In the genomic region with DNA sequence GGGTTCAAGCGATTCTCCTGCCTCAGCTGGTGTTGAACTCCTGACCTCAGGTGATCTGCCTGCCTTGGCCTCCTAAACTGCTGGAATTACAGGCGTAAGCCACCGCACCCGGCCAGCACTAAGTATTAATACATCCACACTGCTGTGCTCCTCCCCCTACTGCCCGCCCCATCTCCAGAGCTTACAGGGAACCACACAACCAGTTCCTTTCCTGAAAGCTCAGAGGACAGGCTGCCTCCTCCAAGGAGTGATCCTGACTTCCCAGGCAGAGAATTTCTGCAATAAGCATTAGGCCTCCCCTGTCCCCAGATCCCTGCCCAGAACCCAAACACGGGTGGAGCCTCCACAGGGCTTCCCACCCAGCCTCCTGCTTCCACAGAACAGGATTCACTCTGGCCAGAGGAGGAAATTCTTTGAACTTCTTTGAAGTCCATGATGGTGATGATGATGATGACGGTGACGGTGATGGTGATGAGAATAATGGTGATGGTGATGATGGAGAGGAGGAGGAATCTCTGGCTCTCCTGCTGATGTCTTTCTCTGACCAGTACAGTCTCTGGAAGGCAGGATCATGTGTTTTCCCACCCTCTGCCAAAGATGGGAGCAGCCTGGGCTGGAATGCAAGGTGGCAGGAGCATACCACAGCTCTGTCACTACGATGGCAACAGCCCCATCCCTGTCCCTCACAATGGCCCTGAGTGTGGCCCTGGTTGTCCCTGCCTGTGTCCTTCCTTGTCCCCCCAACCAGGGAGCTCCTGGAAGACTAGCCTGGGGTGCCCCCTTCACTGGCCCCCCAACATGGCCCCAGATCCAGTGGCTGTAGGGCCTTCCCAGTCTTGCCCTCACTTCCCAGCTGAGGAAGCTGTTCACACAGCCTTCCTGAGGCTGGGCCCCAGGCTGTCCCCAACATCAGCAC, we compare ENCODE assay signal across 1 cellular context.
A peak's percentile ranks its signal among the peaks of the same experiment; 100 is the strongest.
TF ChIP-seq lines count a peak whose summit lies in the region.

No MANE protein-coding gene starts in this region.

TF ChIP-seq in WTC11, 78 proteins besides CTCF, POLR2A, EP300 and RAD21 (continued from another document):
- TF ChIP-seq, protein P1, sequence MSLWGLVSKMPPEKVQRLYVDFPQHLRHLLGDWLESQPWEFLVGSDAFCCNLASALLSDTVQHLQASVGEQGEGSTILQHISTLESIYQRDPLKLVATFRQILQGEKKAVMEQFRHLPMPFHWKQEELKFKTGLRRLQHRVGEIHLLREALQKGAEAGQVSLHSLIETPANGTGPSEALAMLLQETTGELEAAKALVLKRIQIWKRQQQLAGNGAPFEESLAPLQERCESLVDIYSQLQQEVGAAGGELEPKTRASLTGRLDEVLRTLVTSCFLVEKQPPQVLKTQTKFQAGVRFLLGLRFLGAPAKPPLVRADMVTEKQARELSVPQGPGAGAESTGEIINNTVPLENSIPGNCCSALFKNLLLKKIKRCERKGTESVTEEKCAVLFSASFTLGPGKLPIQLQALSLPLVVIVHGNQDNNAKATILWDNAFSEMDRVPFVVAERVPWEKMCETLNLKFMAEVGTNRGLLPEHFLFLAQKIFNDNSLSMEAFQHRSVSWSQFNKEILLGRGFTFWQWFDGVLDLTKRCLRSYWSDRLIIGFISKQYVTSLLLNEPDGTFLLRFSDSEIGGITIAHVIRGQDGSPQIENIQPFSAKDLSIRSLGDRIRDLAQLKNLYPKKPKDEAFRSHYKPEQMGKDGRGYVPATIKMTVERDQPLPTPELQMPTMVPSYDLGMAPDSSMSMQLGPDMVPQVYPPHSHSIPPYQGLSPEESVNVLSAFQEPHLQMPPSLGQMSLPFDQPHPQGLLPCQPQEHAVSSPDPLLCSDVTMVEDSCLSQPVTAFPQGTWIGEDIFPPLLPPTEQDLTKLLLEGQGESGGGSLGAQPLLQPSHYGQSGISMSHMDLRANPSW (CRISPR knock-in tag; conservative IDR thresholded peaks at IDR 0.05; ENCODE audit: low read depth), result no peak
- no peak for TF ChIP-seq SOX15 (CRISPR knock-in tag; IDR thresholded peaks at IDR 0.05)
- TF ChIP-seq ZNF671 (CRISPR knock-in tag; IDR thresholded peaks at IDR 0.05), result peak; percentile 73; the same call in 1 of the 2 replicates
- TF ChIP-seq NR1H2 (CRISPR knock-in tag; IDR thresholded peaks at IDR 0.05), result 0 out of 2 replicates have a peak, but pooled peaks have one; percentile 47
- TF ChIP-seq ZNF138 (CRISPR knock-in tag; conservative IDR thresholded peaks at IDR 0.05), result peak; percentile 72; the same call in 1 of the 2 replicates
- TF ChIP-seq, protein P2, sequence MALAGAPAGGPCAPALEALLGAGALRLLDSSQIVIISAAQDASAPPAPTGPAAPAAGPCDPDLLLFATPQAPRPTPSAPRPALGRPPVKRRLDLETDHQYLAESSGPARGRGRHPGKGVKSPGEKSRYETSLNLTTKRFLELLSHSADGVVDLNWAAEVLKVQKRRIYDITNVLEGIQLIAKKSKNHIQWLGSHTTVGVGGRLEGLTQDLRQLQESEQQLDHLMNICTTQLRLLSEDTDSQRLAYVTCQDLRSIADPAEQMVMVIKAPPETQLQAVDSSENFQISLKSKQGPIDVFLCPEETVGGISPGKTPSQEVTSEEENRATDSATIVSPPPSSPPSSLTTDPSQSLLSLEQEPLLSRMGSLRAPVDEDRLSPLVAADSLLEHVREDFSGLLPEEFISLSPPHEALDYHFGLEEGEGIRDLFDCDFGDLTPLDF (CRISPR knock-in tag; IDR thresholded peaks at IDR 0.05), result 0 out of 2 replicates have a peak, but pooled peaks have one; percentile 35
- no peak for TF ChIP-seq SMAD4 (CRISPR knock-in tag; IDR thresholded peaks at IDR 0.05)
- TF ChIP-seq, protein P3, sequence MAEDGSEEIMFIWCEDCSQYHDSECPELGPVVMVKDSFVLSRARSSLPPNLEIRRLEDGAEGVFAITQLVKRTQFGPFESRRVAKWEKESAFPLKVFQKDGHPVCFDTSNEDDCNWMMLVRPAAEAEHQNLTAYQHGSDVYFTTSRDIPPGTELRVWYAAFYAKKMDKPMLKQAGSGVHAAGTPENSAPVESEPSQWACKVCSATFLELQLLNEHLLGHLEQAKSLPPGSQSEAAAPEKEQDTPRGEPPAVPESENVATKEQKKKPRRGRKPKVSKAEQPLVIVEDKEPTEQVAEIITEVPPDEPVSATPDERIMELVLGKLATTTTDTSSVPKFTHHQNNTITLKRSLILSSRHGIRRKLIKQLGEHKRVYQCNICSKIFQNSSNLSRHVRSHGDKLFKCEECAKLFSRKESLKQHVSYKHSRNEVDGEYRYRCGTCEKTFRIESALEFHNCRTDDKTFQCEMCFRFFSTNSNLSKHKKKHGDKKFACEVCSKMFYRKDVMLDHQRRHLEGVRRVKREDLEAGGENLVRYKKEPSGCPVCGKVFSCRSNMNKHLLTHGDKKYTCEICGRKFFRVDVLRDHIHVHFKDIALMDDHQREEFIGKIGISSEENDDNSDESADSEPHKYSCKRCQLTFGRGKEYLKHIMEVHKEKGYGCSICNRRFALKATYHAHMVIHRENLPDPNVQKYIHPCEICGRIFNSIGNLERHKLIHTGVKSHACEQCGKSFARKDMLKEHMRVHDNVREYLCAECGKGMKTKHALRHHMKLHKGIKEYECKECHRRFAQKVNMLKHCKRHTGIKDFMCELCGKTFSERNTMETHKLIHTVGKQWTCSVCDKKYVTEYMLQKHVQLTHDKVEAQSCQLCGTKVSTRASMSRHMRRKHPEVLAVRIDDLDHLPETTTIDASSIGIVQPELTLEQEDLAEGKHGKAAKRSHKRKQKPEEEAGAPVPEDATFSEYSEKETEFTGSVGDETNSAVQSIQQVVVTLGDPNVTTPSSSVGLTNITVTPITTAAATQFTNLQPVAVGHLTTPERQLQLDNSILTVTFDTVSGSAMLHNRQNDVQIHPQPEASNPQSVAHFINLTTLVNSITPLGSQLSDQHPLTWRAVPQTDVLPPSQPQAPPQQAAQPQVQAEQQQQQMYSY (CRISPR knock-in tag; IDR thresholded peaks at IDR 0.05), result peak; percentile 64
- TF ChIP-seq PRRX2 (CRISPR knock-in tag; IDR thresholded peaks at IDR 0.05), result 0 out of 2 replicates have a peak, but pooled peaks have one; percentile 25
